33 cellular contexts compared by ENCODE assay signal in genomic region chr1:182189535-182190066, GRCh38.
A peak's percentile ranks its signal among the peaks of the same experiment; 100 is the strongest.
DNase-seq lines count a peak whose midpoint lies in the region; ATAC-seq, FAIRE-seq and TF ChIP-seq lines count a peak whose summit lies in the region.
"Had no signal": no experiment of that assay in that cellular context is flagged by ENCODE, and none has a peak within 500 bp of the region (broad histone marks: within the 10 kb centered on the region; RNA-seq: fewer than 3 reads in every experiment).

No MANE protein-coding gene starts in this region.

- no peaks in the 10 kb centered on the region for H3K9me2 ChIP-seq in GM23248 (ENCODE audit: insufficient read depth)

- H3K36me3 Mint-ChIP-seq in astrocyte (ENCODE audit: low read depth, unreplicated experiment) = no peaks in the 10 kb centered on the region
- H3K36me3 Mint-ChIP-seq: activated naive CD8-positive, alpha-beta T cell had no signal

- H3K4me1 ChIP-seq in GM23248 (ENCODE audit: insufficient read depth) (peaks cover 18% of the 10 kb centered on the region), astrocyte (ENCODE audit: insufficient read depth, low read length) (peaks cover 12% of the 10 kb centered on the region)
- H3K4me1 ChIP-seq: prostate gland had no signal

- H3F3A ChIP-seq in GM23248 (ENCODE audit: insufficient read depth) = peaks cover 29% of the 10 kb centered on the region

- TF ChIP-seq CTCF in astrocyte (IDR thresholded peaks at IDR 0.05; ENCODE audit: insufficient read depth, low read depth, low read length) = no peak

- H3K4me1 Mint-ChIP-seq in astrocyte (ENCODE audit: low read depth, unreplicated experiment) = peaks cover 17% of the 10 kb centered on the region

- no peak overlapping the region for H3K4me3 Mint-ChIP-seq in astrocyte (ENCODE audit: unreplicated experiment)
- H3K4me3 Mint-ChIP-seq: activated naive CD8-positive, alpha-beta T cell; CD4-positive, alpha-beta T cell; effector memory CD8-positive, alpha-beta T cell had no signal

- H3K4me3 ChIP-seq in GM23248 (no peak overlapping the region), astrocyte (ENCODE audit: insufficient read depth, low read depth, low read length) (no peak overlapping the region)
- H3K4me3 ChIP-seq: gastrocnemius medialis, hepatocyte, prostate gland, SJSA1, stomach, thyroid gland, vagina had no signal

- DNase-seq in Caki2 (ENCODE audit: low read depth) (peak; percentile 73), GM23248 (peak; percentile 70), astrocyte (ENCODE audit: low read depth) (peak; percentile 70), kidney tubule cell (ENCODE audit: low spot score) (peak; percentile 80), NCI-H82 (lab: John Stamatoyannopoulos, UW) (no peak), NCI-H1436 treated with DMSO at 0.1 percent for 48 hours (lab: John Stamatoyannopoulos, UW) (no peak), KBM-7 (no peak)
- DNase-seq: activated CD4-positive, alpha-beta T cell treated with anti-CD3 and anti-CD28 coated beads, Interleukin-2, amount 50 U/mL, for 48 hours; activated CD4-positive, CD25-positive, alpha-beta regulatory T cell; activated effector memory CD4-positive, alpha-beta T cell treated with Interleukin-2 at 50 U/mL for 16 hours; aorta; caudate nucleus; CD4-positive, alpha-beta T cell; cortex of kidney; effector memory CD8-positive, alpha-beta T cell; EL; gastrocnemius medialis; HCEC 1CT; Kasumi-1; MV-4-11; NCI-H1694; RPMI8226; stomach; thyroid gland had no signal

- no peak for ATAC-seq in GM19035 (IDR thresholded peaks at IDR 0.05; ENCODE audit: unreplicated experiment)
- ATAC-seq: effector memory CD8-positive, alpha-beta T cell; gastrocnemius medialis; left lobe of liver had no signal

- 52 to 53% methylated on average over 3 of the region's 3 CpGs for WGBS in GM23248 (ENCODE audit: low coverage in 1 of 2, low lambda C conversion rate in 2 of 2, missing lambda C conversion rate in 2 of 2), 2 experiments

- H3K27ac ChIP-seq in GM23248 (no peak overlapping the region), astrocyte (ENCODE audit: low read depth, low read length) (no peak overlapping the region)
- H3K27ac ChIP-seq: gastrocnemius medialis, hepatocyte, HL-60, neutrophil, prostate gland, SJSA1, stomach, thyroid gland, vagina had no signal

- H2AFZ ChIP-seq in GM23248 = no peak overlapping the region
- no peak overlapping the region for H2AFZ ChIP-seq in astrocyte (ENCODE audit: low read depth, low read length)
- H2AFZ ChIP-seq: hepatocyte had no signal

- H4K20me1 ChIP-seq in GM23248 (ENCODE audit: insufficient read depth) (no peaks in the 10 kb centered on the region), astrocyte (ENCODE audit: insufficient read depth, low read length) (no peaks in the 10 kb centered on the region)

- H3K4me2 ChIP-seq in GM23248 (ENCODE audit: unreplicated experiment) (no peak overlapping the region), astrocyte (ENCODE audit: low read length) (no peak overlapping the region)
- H3K4me2 ChIP-seq: hepatocyte had no signal

- H3K79me2 ChIP-seq in GM23248 (ENCODE audit: insufficient read depth) = no peaks in the 10 kb centered on the region
- H3K79me2 ChIP-seq in astrocyte (ENCODE audit: insufficient read depth, low read length) = no peaks in the 10 kb centered on the region
- H3K79me2 ChIP-seq: hepatocyte had no signal

- H3K9me3 ChIP-seq in GM23248 (ENCODE audit: low read depth) = no peaks in the 10 kb centered on the region
- no peaks in the 10 kb centered on the region for H3K9me3 ChIP-seq in astrocyte (ENCODE audit: insufficient read depth, low read depth, low read length)
- H3K9me3 ChIP-seq: gastrocnemius medialis, neutrophil, prostate gland, SJSA1, stomach, thyroid gland, vagina had no signal

- H3K27me3 ChIP-seq in GM23248 (replicated peaks; ENCODE audit: insufficient read depth) = 0 out of 2 replicates have a peak, but pooled peaks cover 7% of the 10 kb centered on the region
- peaks cover 4% of the 10 kb centered on the region for H3K27me3 ChIP-seq in astrocyte (ENCODE audit: insufficient read depth, low read length)
- H3K27me3 ChIP-seq: gastrocnemius medialis, hepatocyte, neutrophil, SJSA1, stomach, thyroid gland, vagina had no signal

- in situ Hi-C loops in Caki2 (cut with HindIII; ENCODE audit: low pct_unique_long_range_greater_than_20kb, low sequenced_read_pairs) = no loop called here
- in situ Hi-C loops in GM23248 (cut with MboI) = no loop called here
- in situ Hi-C loops in KBM-7 (cut with MboI; ENCODE audit: low pct_unique_long_range_greater_than_20kb, low sequenced_read_pairs) = no loop called here

- H3K36me3 ChIP-seq in GM23248 (ENCODE audit: low read depth) (no peaks in the 10 kb centered on the region), astrocyte (ENCODE audit: insufficient read depth, low read length) (no peaks in the 10 kb centered on the region)
- H3K36me3 ChIP-seq: gastrocnemius medialis, neutrophil, prostate gland, SJSA1, stomach, thyroid gland, vagina had no signal

- peaks cover 6% of the 10 kb centered on the region for H3K27me3 Mint-ChIP-seq in astrocyte (ENCODE audit: low read depth, unreplicated experiment)

- no peak overlapping the region for H3K27ac Mint-ChIP-seq in astrocyte (ENCODE audit: unreplicated experiment)
- H3K27ac Mint-ChIP-seq: activated naive CD8-positive, alpha-beta T cell; CD4-positive, alpha-beta T cell; effector memory CD8-positive, alpha-beta T cell had no signal

- H3K9ac ChIP-seq in GM23248 = no peak overlapping the region
- no peak overlapping the region for H3K9ac ChIP-seq in astrocyte (ENCODE audit: low read length)

- no peaks in the 10 kb centered on the region for H3K9me3 Mint-ChIP-seq in astrocyte (ENCODE audit: unreplicated experiment)
- H3K9me3 Mint-ChIP-seq: CD4-positive, alpha-beta T cell had no signal

- no peak for FAIRE-seq in astrocyte (lab: Jason Lieb, UNC)

Comparison
In these comparisons a context has a peak if more than half of its experiments do, and no peak if none do; other contexts are left out.
1. DNase-seq: peak in Caki2 (single experiment), GM23248 (single experiment), astrocyte (single experiment) and kidney tubule cell (single experiment); none in NCI-H82 (single experiment), NCI-H1436 treated with DMSO at 0.1 percent for 48 hours (single experiment) and KBM-7 (single experiment).